ENCODE assay signal across 21 cellular contexts in the genomic region with DNA sequence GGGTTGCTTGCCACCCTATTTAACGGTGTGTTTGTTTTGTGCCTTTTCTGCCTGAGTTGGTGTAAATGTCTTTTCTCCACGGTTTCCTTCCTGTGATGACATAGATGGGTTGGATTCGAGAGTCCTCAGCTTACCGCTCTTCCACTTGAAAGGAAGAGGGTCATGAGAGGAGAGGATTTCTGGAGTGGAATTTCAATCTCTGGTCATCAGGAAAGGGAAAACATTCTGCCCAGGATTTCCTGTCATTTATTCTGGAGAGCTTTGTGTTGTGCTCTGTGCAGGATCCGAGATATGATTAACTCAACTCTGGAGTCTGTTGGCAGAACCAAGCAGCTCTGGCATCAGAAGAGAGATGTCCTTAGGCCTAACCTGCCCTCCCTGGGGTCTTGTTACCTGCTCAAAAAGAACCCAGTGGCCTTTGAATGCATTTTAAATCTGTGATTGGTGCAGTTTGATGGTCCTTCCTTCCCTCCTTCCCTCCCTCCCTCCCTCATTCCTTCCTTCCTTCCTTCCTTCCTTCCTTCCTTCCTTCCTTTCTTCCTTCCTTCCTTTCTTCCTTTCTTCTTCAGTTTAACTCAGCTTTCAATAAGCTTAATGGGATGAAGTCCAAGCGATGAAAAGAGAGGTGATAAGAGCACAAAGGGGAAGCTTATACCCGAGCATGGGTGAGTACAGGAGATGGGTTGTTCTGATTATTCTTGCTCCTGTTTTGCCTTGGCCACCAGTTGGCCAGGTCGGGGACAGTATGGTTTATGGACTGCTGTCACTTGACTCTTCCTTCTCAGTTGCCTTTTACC.
DNase-seq lines count a peak whose midpoint lies in the region.
"Had no signal": no experiment of that assay in that cellular context is flagged by ENCODE, and none has a peak within 500 bp of the region (broad histone marks: within the 10 kb centered on the region; RNA-seq: fewer than 3 reads in every experiment).

No MANE protein-coding gene starts in this region.

- H3K27ac ChIP-seq in mesendoderm (ENCODE audit: low read depth, low read length): no peak overlapping the region
- H3K27ac ChIP-seq: BLaER1 treated with 17β-estradiol and CSF1 and Interleukin-3, amounts not matched to agents 10 nM and 100 nM; HL-60 had no signal

- H3K79me1 ChIP-seq in mesendoderm (ENCODE audit: low read length): no peaks in the 10 kb centered on the region

- no peak overlapping the region for H3K4me2 ChIP-seq in mesendoderm (ENCODE audit: low read length)
- H3K4me2 ChIP-seq: BLaER1 treated with 17β-estradiol and CSF1 and Interleukin-3, amounts not matched to agents 10 nM and 100 nM had no signal

- H3K23ac ChIP-seq in mesendoderm (ENCODE audit: low read length): no peak overlapping the region

- H3K18ac ChIP-seq in mesendoderm (ENCODE audit: low read length): no peak overlapping the region

- H3K27me3 ChIP-seq in mesendoderm (ENCODE audit: insufficient read depth, low read length, poor library complexity): no peaks in the 10 kb centered on the region
- H3K27me3 ChIP-seq: BLaER1 treated with 17β-estradiol and CSF1 and Interleukin-3, amounts not matched to agents 10 nM and 100 nM had no signal

- H2BK15ac ChIP-seq in mesendoderm (replicated peaks; ENCODE audit: low read depth): peak overlapping the region; percentile 64

- H3K4ac ChIP-seq in mesendoderm (ENCODE audit: low read depth, low read length): no peak overlapping the region

- DNase-seq in NCI-H510A treated with DMSO at 0.1 percent for 48 hours (lab: John Stamatoyannopoulos, UW) (peak; percentile 44), NCI-H510A (lab: John Stamatoyannopoulos, UW) (no peak), NCI-H187 treated with DMSO at 0.1 percent for 48 hours (lab: John Stamatoyannopoulos, UW) (peak; percentile 43), dermis blood vessel endothelial cell (peak; percentile 16), mesendoderm (no peak), AG08395 (ENCODE audit: low spot score) (no peak)
- DNase-seq in activated CD4-positive, alpha-beta T cell treated with anti-CD3 and anti-CD28 coated beads, Interleukin-2, amount 50 U/mL, for 1 hour: no peak
- DNase-seq: AML-193; CD4-positive, alpha-beta T cell; Karpas-422; NCI-H1092; NCI-H1417 treated with DMSO at 0.1 percent for 48 hours; NCI-H1694 treated with DMSO at 0.1 percent for 48 hours; NCI-H2081 treated with DMSO at 0.1 percent for 48 hours; NCI-H446 treated with DMSO at 0.1 percent for 48 hours; NCI-H69; RPMI8226; SHP77; T-helper 1 cell had no signal

- no peak overlapping the region for H2BK120ac ChIP-seq in mesendoderm (ENCODE audit: low read depth, low read length)

- no peaks in the 10 kb centered on the region for H3K4me1 ChIP-seq in mesendoderm (ENCODE audit: control insufficient read depth, low read depth, low read length)
- H3K4me1 ChIP-seq: BLaER1 treated with 17β-estradiol and CSF1 and Interleukin-3, amounts not matched to agents 10 nM and 100 nM had no signal

- no peak overlapping the region for H3K4me3 ChIP-seq in mesendoderm (ENCODE audit: low read length)
- H3K4me3 ChIP-seq: BLaER1 treated with 17β-estradiol and CSF1 and Interleukin-3, amounts not matched to agents 10 nM and 100 nM had no signal

- H3K56ac ChIP-seq in mesendoderm (ENCODE audit: low read length): no peak overlapping the region

- H4K5ac ChIP-seq in mesendoderm (ENCODE audit: low read length): no peak overlapping the region

- no peaks in the 10 kb centered on the region for H3K36me3 ChIP-seq in mesendoderm (ENCODE audit: control insufficient read depth, insufficient read depth, low read length)
- H3K36me3 ChIP-seq: BLaER1 treated with 17β-estradiol and CSF1 and Interleukin-3, amounts not matched to agents 10 nM and 100 nM had no signal

- H2AK5ac ChIP-seq in mesendoderm (ENCODE audit: low read length): no peak overlapping the region

- no peaks in the 10 kb centered on the region for H3K79me2 ChIP-seq in mesendoderm (ENCODE audit: control insufficient read depth, insufficient read depth, low read length)

- peak overlapping the region; percentile 56 for H4K8ac ChIP-seq in mesendoderm (ENCODE audit: low read depth, low read length)

- H3K9ac ChIP-seq in mesendoderm (ENCODE audit: low read length): no peak overlapping the region
- H3K9ac ChIP-seq: BLaER1 treated with 17β-estradiol and CSF1 and Interleukin-3, amounts not matched to agents 10 nM and 100 nM had no signal

- H2BK5ac ChIP-seq in mesendoderm (ENCODE audit: low read length): no peak overlapping the region

- no CpG with 5 or more reads among the region's 8 CpGs for WGBS in mesendoderm (ENCODE audit: extremely low coverage, insufficient coverage, low lambda C conversion rate)

Comparison
In these comparisons a context has a peak if more than half of its experiments do, and no peak if none do; other contexts are left out.
1. DNase-seq: peak in NCI-H510A treated with DMSO at 0.1 percent for 48 hours (single experiment), NCI-H187 treated with DMSO at 0.1 percent for 48 hours (single experiment) and dermis blood vessel endothelial cell (single experiment); none in NCI-H510A (single experiment), mesendoderm (single experiment), activated CD4-positive, alpha-beta T cell treated with anti-CD3 and anti-CD28 coated beads, Interleukin-2, amount 50 U/mL, for 1 hour (single experiment) and AG08395 (single experiment).